ENCODE assay signal across 32 cellular contexts in genomic region chr10:114188001-114188400, GRCh38. TPM values are rescaled to one million over a fixed set of nuclear protein-coding genes. Genes with fewer than 3 reads are reported as not detected.
A peak's percentile ranks its signal among the peaks of the same experiment; 100 is the strongest.
DNase-seq lines count a peak whose midpoint lies in the region; ATAC-seq, FAIRE-seq and TF ChIP-seq lines count a peak whose summit lies in the region.
"Had no signal": no experiment of that assay in that cellular context is flagged by ENCODE, and none has a peak within 500 bp of the region (broad histone marks: within the 10 kb centered on the region; RNA-seq: fewer than 3 reads in every experiment).

No MANE protein-coding gene starts in this region.

- no peaks in the 10 kb centered on the region; the same call in 1 of the 2 replicates for H3K4me1 ChIP-seq in GM12878 (ENCODE audit: control insufficient read depth, insufficient read depth, low read length)
- H3K4me1 ChIP-seq in testis = no peaks in the 10 kb centered on the region
- H3K4me1 ChIP-seq: sigmoid colon, uterus had no signal

- TF ChIP-seq CTCF in GM12878 (IDR thresholded peaks at IDR 0.05 in 2 of 3, conservative IDR thresholded peaks at IDR 0.05 in 1 of 3; ENCODE audit: control insufficient read depth in 2 of 3, extremely low read depth in 1 of 3, insufficient read depth in 1 of 3, low read depth in 3 of 3, low read length in 3 of 3) (no peak), testis (IDR thresholded peaks at IDR 0.05) (no peak)

- no peaks in the 10 kb centered on the region for H3K79me2 ChIP-seq in GM12878 (ENCODE audit: control insufficient read depth, insufficient read depth, low read length)

- no peak for TF ChIP-seq RAD21 in GM12878 (IDR thresholded peaks at IDR 0.05; ENCODE audit: insufficient read depth, low read depth, low read length)

- ATAC-seq in GM18498 (IDR thresholded peaks at IDR 0.05; ENCODE audit: unreplicated experiment) = peak; percentile 53
- peak; percentile 62 for ATAC-seq in GM21367 (IDR thresholded peaks at IDR 0.05; ENCODE audit: unreplicated experiment)
- peak; percentile 54 for ATAC-seq in HG02885 (IDR thresholded peaks at IDR 0.05; ENCODE audit: poor library complexity, unreplicated experiment)
- peak; percentile 48; the same call in 2 of the 3 replicates for ATAC-seq in GM12878
- ATAC-seq in HG03196 (IDR thresholded peaks at IDR 0.05; ENCODE audit: unreplicated experiment) = no peak

- H3K9me3 ChIP-seq in GM12878 (replicated peaks; ENCODE audit: control insufficient read depth, insufficient read depth, low read length) = no peaks in the 10 kb centered on the region
- H3K9me3 ChIP-seq in testis = no peaks in the 10 kb centered on the region
- H3K9me3 ChIP-seq: neutrophil, sigmoid colon, uterus had no signal

- SMC1A ChIA-PET in GM12878 (lab: Charles Lee; ENCODE audit: uncharacterized antibody, unreplicated experiment) = interaction anchor here (1.0 kb wide), 1 partner anchor 8 kb away, joined by 3 read pairs; no protein-coding TSS in a partner anchor

- no peak overlapping the region for H3K9ac ChIP-seq in GM12878 (ENCODE audit: control insufficient read depth, insufficient read depth, low read length)

- TF ChIP-seq EP300 in GM12878 (IDR thresholded peaks at IDR 0.05; ENCODE audit: borderline replicate concordance in 1 of 2, control insufficient read depth in 1 of 2, low read depth in 2 of 2, low read length in 2 of 2) = no peak

- TF ChIP-seq POLR2A in GM12878 (IDR thresholded peaks at IDR 0.05; ENCODE audit: low read depth, low read length) (no peak), testis (IDR thresholded peaks at IDR 0.05) (no peak)

- H3K4me2 ChIP-seq in GM12878 (ENCODE audit: control insufficient read depth, insufficient read depth) = no peak overlapping the region

- no peak for FAIRE-seq in GM12878 (lab: Jason Lieb, UNC)
- FAIRE-seq: A204.1 had no signal

- H3K36me3 ChIP-seq in GM12878 (ENCODE audit: control insufficient read depth in 2 of 2, insufficient read depth in 2 of 2, low read length in 1 of 2) (no peaks in the 10 kb centered on the region), testis (ENCODE audit: low read depth, missing control alignments) (no peaks in the 10 kb centered on the region)
- H3K36me3 ChIP-seq: neutrophil, sigmoid colon, uterus had no signal

- no peak overlapping the region for H2AFZ ChIP-seq in GM12878 (ENCODE audit: control insufficient read depth, low read depth, low read length)

- in situ Hi-C loops in GM12878 (cut with MboI) = loop anchor here (25.0 kb wide), 1 partner anchor 249 kb away; no protein-coding TSS in a partner anchor

- H3K27me3 ChIP-seq in GM12878 (replicated peaks in 1 of 2; ENCODE audit: control insufficient read depth in 2 of 2, insufficient read depth in 2 of 2, low read length in 1 of 2) (peaks cover 0 to 3% of the 10 kb centered on the region in 2 experiments; a peak in 1 of 4 replicates), testis (no peaks in the 10 kb centered on the region)
- H3K27me3 ChIP-seq: dorsolateral prefrontal cortex, sigmoid colon, uterus had no signal

- H3K27ac ChIP-seq in GM12878 (ENCODE audit: control insufficient read depth, insufficient read depth) (no peak overlapping the region), testis (no peak overlapping the region)
- H3K27ac ChIP-seq: dorsolateral prefrontal cortex, neutrophil, sigmoid colon, SK-N-MC, uterus had no signal

- 5% methylated on average over 3 of the region's 3 CpGs for WGBS in GM12878 (ENCODE audit: insufficient coverage, insufficient replicate concordance, low lambda C conversion rate, missing lambda C conversion rate)
- WGBS in testis, 2 donors = 84 to 92% methylated on average over 3 of the region's 3 CpGs

- BruUV-seq in GM12878 (replicated peaks; lab: Mats Ljungman, UMichigan) = no TSS peak

- intact Hi-C loops in GM12878 (cut with micrococcal nuclease; ENCODE audit: unreplicated experiment) (no loop called here), testis (cut with DNase I; ENCODE audit: low total_unique reads) (no loop called here)

- no peaks in the 10 kb centered on the region for H4K20me1 ChIP-seq in GM12878 (ENCODE audit: control insufficient read depth, insufficient read depth)

- CTCF ChIA-PET in GM12878 (lab: Yijun Ruan, JAX) = interaction anchor here (0.9 kb wide), 1 partner anchor 13 kb away, joined by 3 read pairs; no protein-coding TSS in a partner anchor

- RAD21 ChIA-PET in GM12878 (lab: Charles Lee; ENCODE audit: unreplicated experiment) = no interaction called here

- DNase-seq in GM12878 (ENCODE audit: low read depth, low spot score) (no peak), NCI-H2227 treated with DMSO at 0.1 percent for 48 hours (lab: John Stamatoyannopoulos, UW) (no peak), NCI-H524 treated with DMSO at 0.1 percent for 48 hours (lab: John Stamatoyannopoulos, UW) (no peak), testis (no peak)
- DNase-seq: activated CD4-positive, alpha-beta T cell treated with anti-CD3 and anti-CD28 coated beads, Interleukin-2, amount 50 U/mL, for 48 hours; activated CD4-positive, CD25-positive, alpha-beta regulatory T cell; activated CD8-positive, alpha-beta memory T cell treated with anti-CD3 and anti-CD28 coated beads, Interleukin-2, amount 50 U/mL, for 4 hours; activated naive CD4-positive, alpha-beta T cell treated with anti-CD3 and anti-CD28 coated beads for 36 hours; CD4-positive, CD25-positive, alpha-beta regulatory T cell; dorsolateral prefrontal cortex; EL; mesendoderm; NCI-H1105 treated with DMSO at 0.1 percent for 48 hours; NCI-H2081; NCI-H226; sigmoid colon; stimulated activated CD4-positive, alpha-beta T cell treated with anti-CD3 and anti-CD28 coated beads, Interleukin-15, amount 100 ng/mL, for 24 hours; stimulated activated naive CD4-positive, alpha-beta T cell treated with Interleukin-2 at 50 U/mL for 16 hours; uterus had no signal

- POLR2A ChIA-PET in GM12878 (lab: Charles Lee) = no interaction called here

- H3K4me3 ChIP-seq in GM12878 = no peak overlapping the region
- H3K4me3 ChIP-seq in testis = no peak overlapping the region
- H3K4me3 ChIP-seq: dorsolateral prefrontal cortex, sigmoid colon, SK-N-MC, uterus had no signal

RNA-seq across cellular contexts. Expression of gene TDRD1, which starts 8.8 kb away (rescaled TPM):
- not detected in 2 replicates for total RNA-seq in GM12878 (2013; cell fraction: nucleolus; rRNA removed)
- total RNA-seq in GM12878 (2014; rRNA removed) (not detected in 2 replicates), GM12878 (2014; rRNA removed; fragmentation: Illumina TruSeq; extraction: Trizol) (not detected in 2 replicates), GM12878 (2021) (not detected in 2 replicates), testis (10 to 100 TPM; 25.7 to 32.3 TPM)
- not detected for polyA plus RNA-seq in GM12878 (2011; ENCODE audit: low read depth)
- polyA plus RNA-seq in GM12878 (2011; rRNA removed) (not detected in 2 replicates), GM12878 (2014; fragmentation: Illumina TruSeq; extraction: Trizol) (0.04 TPM in 1 of 2 replicates, not detected in the other), GM12878 (2014; fragmentation: Nextera tagmentation; extraction: Ambion mirVana) (not detected), GM12878 (2014; rRNA removed) (0.03 TPM in 1 of 2 replicates, not detected in the other), GM12878 (2016; fragmentation: Nextera tagmentation; extraction: Ambion mirVana) (not detected), testis (ENCODE audit: insufficient read depth, low read depth, low replicate concordance) (32.7 TPM)
- polyA plus RNA-seq in GM12878 (2011; cell fraction: cytosol; rRNA removed) = not detected in 2 replicates
- not detected in 2 replicates for polyA plus RNA-seq in GM12878 (2011; cell fraction: nucleus; rRNA removed)
- not detected in 2 replicates for polyA plus RNA-seq in GM12878 (2012)
- not detected in 2 replicates for polyA minus RNA-seq in GM12878 (2011; rRNA and poly(A)+ RNA removed)
- not detected in 2 replicates for polyA minus RNA-seq in GM12878 (2011; cell fraction: cytosol; rRNA and poly(A)+ RNA removed)
- not detected in 2 replicates for polyA minus RNA-seq in GM12878 (2011; cell fraction: nucleus; rRNA and poly(A)+ RNA removed)
- total RNA-seq: CD4-positive, CD25-positive, alpha-beta regulatory T cell; fibroblast of lung; H4; HT-29; progenitor cell of endocrine pancreas had no signal

RNA-seq across cellular contexts. Expression of gene CCDC186, which starts 14.0 kb away (rescaled TPM):
- total RNA-seq in GM12878 (2013; cell fraction: nucleolus; rRNA removed) = 35.5 and 51.6 TPM in 2 replicates
- 8.3 and 9.9 TPM in 2 replicates for total RNA-seq in GM12878 (2014; rRNA removed)
- total RNA-seq in GM12878 (2014; rRNA removed; fragmentation: Illumina TruSeq; extraction: Trizol) = 13.1 and 14.0 TPM in 2 replicates
- 7.3 and 7.4 TPM in 2 replicates for total RNA-seq in GM12878 (2021)
- 2.8 TPM for polyA plus RNA-seq in GM12878 (2011; ENCODE audit: low read depth)
- 7.5 and 14.8 TPM in 2 replicates for polyA plus RNA-seq in GM12878 (2011; rRNA removed)
- polyA plus RNA-seq in GM12878 (2011; cell fraction: cytosol; rRNA removed) = 2.4 TPM in 2 replicates
- polyA plus RNA-seq in GM12878 (2011; cell fraction: nucleus; rRNA removed) = 5.4 and 6.5 TPM in 2 replicates
- polyA plus RNA-seq in GM12878 (2012) = 5.5 and 7.0 TPM in 2 replicates
- polyA plus RNA-seq in GM12878 (2014; fragmentation: Illumina TruSeq; extraction: Trizol) = 10.4 and 11.4 TPM in 2 replicates
- polyA plus RNA-seq in GM12878 (2014; fragmentation: Nextera tagmentation; extraction: Ambion mirVana) = 1 to 10 TPM; 3.5 to 5.4 TPM
- 5.9 and 6.7 TPM in 2 replicates for polyA plus RNA-seq in GM12878 (2014; rRNA removed)
- polyA plus RNA-seq in GM12878 (2016; fragmentation: Nextera tagmentation; extraction: Ambion mirVana) = 1 to 10 TPM; 6.6 to 7.2 TPM
- 8.0 and 9.7 TPM in 2 replicates for polyA minus RNA-seq in GM12878 (2011; rRNA and poly(A)+ RNA removed)
- 2.8 and 3.8 TPM in 2 replicates for polyA minus RNA-seq in GM12878 (2011; cell fraction: cytosol; rRNA and poly(A)+ RNA removed)
- 8.8 and 13.3 TPM in 2 replicates for polyA minus RNA-seq in GM12878 (2011; cell fraction: nucleus; rRNA and poly(A)+ RNA removed)
- total RNA-seq in testis = 10 to 100 TPM; 30.8 to 39.8 TPM
- polyA plus RNA-seq in testis (ENCODE audit: insufficient read depth, low read depth, low replicate concordance) = 5.3 TPM

RNA-seq across cellular contexts. Expression of gene VWA2, which starts 51.1 kb away (rescaled TPM):
- total RNA-seq in GM12878 (2013; cell fraction: nucleolus; rRNA removed) = not detected in 2 replicates
- total RNA-seq in GM12878 (2014; rRNA removed) = not detected in 2 replicates
- not detected in 2 replicates for total RNA-seq in GM12878 (2014; rRNA removed; fragmentation: Illumina TruSeq; extraction: Trizol)
- total RNA-seq in GM12878 (2021) = not detected in 2 replicates
- not detected for polyA plus RNA-seq in GM12878 (2011; ENCODE audit: low read depth)
- 0.03 TPM in 1 of 2 replicates, not detected in the other for polyA plus RNA-seq in GM12878 (2011; rRNA removed)
- 0.03 TPM in 1 of 2 replicates, not detected in the other for polyA plus RNA-seq in GM12878 (2011; cell fraction: cytosol; rRNA removed)
- 0.07 TPM in 1 of 2 replicates, not detected in the other for polyA plus RNA-seq in GM12878 (2011; cell fraction: nucleus; rRNA removed)
- not detected in 2 replicates for polyA plus RNA-seq in GM12878 (2012)
- not detected in 2 replicates for polyA plus RNA-seq in GM12878 (2014; fragmentation: Illumina TruSeq; extraction: Trizol)
- not detected for polyA plus RNA-seq in GM12878 (2014; fragmentation: Nextera tagmentation; extraction: Ambion mirVana)
- not detected in 2 replicates for polyA plus RNA-seq in GM12878 (2014; rRNA removed)
- polyA plus RNA-seq in GM12878 (2016; fragmentation: Nextera tagmentation; extraction: Ambion mirVana) = not detected
- polyA minus RNA-seq in GM12878 (2011; rRNA and poly(A)+ RNA removed) = not detected in 2 replicates
- not detected in 2 replicates for polyA minus RNA-seq in GM12878 (2011; cell fraction: cytosol; rRNA and poly(A)+ RNA removed)
- not detected in 2 replicates for polyA minus RNA-seq in GM12878 (2011; cell fraction: nucleus; rRNA and poly(A)+ RNA removed)
- 1 to 10 TPM; 2.4 TPM for total RNA-seq in testis
- 2.6 TPM for polyA plus RNA-seq in testis (ENCODE audit: insufficient read depth, low read depth, low replicate concordance)
- total RNA-seq: activated naive CD4-positive, alpha-beta T cell treated with anti-CD3 and anti-CD28 coated beads for 36 hours; activated T-helper 1 cell treated with anti-CD3 and anti-CD28 coated beads, Interleukin-12 subunit alpha, Interleukin-12 subunit beta, Interleukin-2, Interleukin-4 antibody, amounts not matched to agents 30 ng/mL and 10 ng/mL and 1 ng/mL, durations not matched to agents 14 hours and 24 hours and 36 hours; H4; T-helper 1 cell treated with Interleukin-12 subunit alpha and Interleukin-12 subunit beta and Interleukin-4 antibody, amounts not matched to agents 30 ng/mL and 1 ng/mL, for 36 hours had no signal
- polyA plus RNA-seq: CD4-positive, CD25-positive, alpha-beta regulatory T cell had no signal

Comparison
In these comparisons a context has a peak if more than half of its experiments do, and no peak if none do; other contexts are left out.
1. RNA of gene TDRD1, which starts 8.8 kb away (total RNA-seq): 25.7 to 32.3 TPM in testis; not detected in GM12878; every median in the first group is over 10 times any median in the second.